ENCODE assay signal across 20 cellular contexts in the genomic region with DNA sequence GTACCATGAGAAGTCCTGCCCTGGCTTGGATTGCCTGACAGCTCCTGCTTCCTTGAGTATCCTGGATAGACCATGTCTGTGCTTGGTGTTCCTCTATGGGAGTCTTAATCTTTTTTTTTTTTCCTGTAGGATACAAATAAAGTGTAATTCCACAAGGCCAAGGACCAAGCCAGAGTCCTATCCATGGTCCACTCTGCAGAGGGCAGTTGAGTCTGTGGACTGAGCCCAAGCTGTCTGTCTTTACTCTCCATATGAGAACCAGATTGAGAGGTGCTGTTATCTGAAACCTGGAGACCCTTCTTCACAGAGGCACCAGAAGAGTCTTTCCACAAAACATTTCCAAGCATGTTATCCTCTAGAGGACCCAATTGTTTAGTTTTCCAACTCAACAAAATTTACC. TPM values are rescaled to one million over a fixed set of nuclear protein-coding genes. Genes with fewer than 3 reads are reported as not detected.
DNase-seq lines count a peak whose midpoint lies in the region; ATAC-seq lines count a peak whose summit lies in the region.
"Had no signal": no experiment of that assay in that cellular context is flagged by ENCODE, and none has a peak within 500 bp of the region (broad histone marks: within the 10 kb centered on the region; RNA-seq: fewer than 3 reads in every experiment).

No MANE protein-coding gene starts in this region.

- H3K9me3 Mint-ChIP-seq in activated naive CD8-positive, alpha-beta T cell (ENCODE audit: low read depth): no peaks in the 10 kb centered on the region
- H3K9me3 Mint-ChIP-seq in activated naive CD8-positive, alpha-beta T cell treated with anti-CD3 and anti-CD28 coated beads, Interleukin-2, amount 50 U/mL, for 24 hours: no peaks in the 10 kb centered on the region
- H3K9me3 Mint-ChIP-seq in activated T-helper 17 cell treated with anti-CD3 and anti-CD28 coated beads, Interleukin-2, amount 50 U/mL, for 72 hours: no peaks in the 10 kb centered on the region
- H3K9me3 Mint-ChIP-seq in memory B cell: no peaks in the 10 kb centered on the region
- no peaks in the 10 kb centered on the region for H3K9me3 Mint-ChIP-seq in stimulated activated effector memory CD8-positive, alpha-beta T cell treated with anti-CD3 and anti-CD28 coated beads, Interleukin-12 subunit alpha, Interleukin-12 subunit beta, amount 100 ng/mL, for 72 hours

- DNase-seq in activated naive CD8-positive, alpha-beta T cell treated with anti-CD3 and anti-CD28 coated beads, Interleukin-2, amount 50 U/mL, for 24 hours: no peak
- no peak for DNase-seq in memory B cell (ENCODE audit: low spot score in 2 of 2)
- no peak for DNase-seq in stimulated activated effector memory CD8-positive, alpha-beta T cell treated with anti-CD3 and anti-CD28 coated beads, Interleukin-12 subunit alpha, Interleukin-12 subunit beta, amount 100 ng/mL, for 72 hours (ENCODE audit: low spot score in 2 of 2)
- no peak for DNase-seq in NCI-H146 treated with DMSO at 0.1 percent for 48 hours (lab: John Stamatoyannopoulos, UW; ENCODE audit: unreplicated experiment)
- DNase-seq in stimulated activated naive CD8-positive, alpha-beta T cell treated with anti-CD3 and anti-CD28 coated beads, Interleukin-15, Interleukin-2, amounts not matched to agents 100 U/mL and 50 U/mL, for 24 hours: no peak
- no peak for DNase-seq in hypothalamus (lab: John Stamatoyannopoulos, UW)
- DNase-seq: activated gamma-delta T cell treated with Interleukin-2 at 50 U/mL for 16 hours; dermis blood vessel endothelial cell; GF-D8; left cardiac atrium; NCI-H1092; NCI-H748 treated with DMSO at 0.1 percent for 48 hours; pancreas; PC-3; SIG-M5; stimulated activated CD4-positive, alpha-beta T cell treated with anti-CD3 and anti-CD28 coated beads, Interleukin-4, amount 100 ng/mL, for 1 hour; substantia nigra had no signal

- H3K4me3 Mint-ChIP-seq in activated naive CD8-positive, alpha-beta T cell: peak overlapping the region; percentile 86
- no peak overlapping the region for H3K4me3 Mint-ChIP-seq in activated naive CD8-positive, alpha-beta T cell treated with anti-CD3 and anti-CD28 coated beads, Interleukin-2, amount 50 U/mL, for 24 hours
- peak overlapping the region; percentile 73 for H3K4me3 Mint-ChIP-seq in activated T-helper 17 cell treated with anti-CD3 and anti-CD28 coated beads, Interleukin-2, amount 50 U/mL, for 72 hours
- peak overlapping the region; percentile 82 for H3K4me3 Mint-ChIP-seq in memory B cell
- H3K4me3 Mint-ChIP-seq in stimulated activated effector memory CD8-positive, alpha-beta T cell treated with anti-CD3 and anti-CD28 coated beads, Interleukin-12 subunit alpha, Interleukin-12 subunit beta, amount 100 ng/mL, for 72 hours: peak overlapping the region; percentile 85

- H3K27ac Mint-ChIP-seq in activated naive CD8-positive, alpha-beta T cell: no peak overlapping the region
- H3K27ac Mint-ChIP-seq in activated naive CD8-positive, alpha-beta T cell treated with anti-CD3 and anti-CD28 coated beads, Interleukin-2, amount 50 U/mL, for 24 hours: no peak overlapping the region
- no peak overlapping the region for H3K27ac Mint-ChIP-seq in activated T-helper 17 cell treated with anti-CD3 and anti-CD28 coated beads, Interleukin-2, amount 50 U/mL, for 72 hours
- H3K27ac Mint-ChIP-seq in memory B cell: no peak overlapping the region
- H3K27ac Mint-ChIP-seq in stimulated activated effector memory CD8-positive, alpha-beta T cell treated with anti-CD3 and anti-CD28 coated beads, Interleukin-12 subunit alpha, Interleukin-12 subunit beta, amount 100 ng/mL, for 72 hours: no peak overlapping the region

- no peaks in the 10 kb centered on the region for H3K36me3 Mint-ChIP-seq in activated naive CD8-positive, alpha-beta T cell
- no peaks in the 10 kb centered on the region for H3K36me3 Mint-ChIP-seq in activated naive CD8-positive, alpha-beta T cell treated with anti-CD3 and anti-CD28 coated beads, Interleukin-2, amount 50 U/mL, for 24 hours (ENCODE audit: low read depth)
- no peaks in the 10 kb centered on the region for H3K36me3 Mint-ChIP-seq in activated T-helper 17 cell treated with anti-CD3 and anti-CD28 coated beads, Interleukin-2, amount 50 U/mL, for 72 hours (ENCODE audit: low read depth)
- no peaks in the 10 kb centered on the region for H3K36me3 Mint-ChIP-seq in memory B cell
- H3K36me3 Mint-ChIP-seq in stimulated activated effector memory CD8-positive, alpha-beta T cell treated with anti-CD3 and anti-CD28 coated beads, Interleukin-12 subunit alpha, Interleukin-12 subunit beta, amount 100 ng/mL, for 72 hours: no peaks in the 10 kb centered on the region

- H3K4me1 Mint-ChIP-seq in activated naive CD8-positive, alpha-beta T cell (ENCODE audit: low read depth): peaks cover 8% of the 10 kb centered on the region
- peaks cover 5% of the 10 kb centered on the region for H3K4me1 Mint-ChIP-seq in activated naive CD8-positive, alpha-beta T cell treated with anti-CD3 and anti-CD28 coated beads, Interleukin-2, amount 50 U/mL, for 24 hours
- H3K4me1 Mint-ChIP-seq in activated T-helper 17 cell treated with anti-CD3 and anti-CD28 coated beads, Interleukin-2, amount 50 U/mL, for 72 hours: no peaks in the 10 kb centered on the region
- peaks cover 6% of the 10 kb centered on the region for H3K4me1 Mint-ChIP-seq in memory B cell
- peaks cover 18% of the 10 kb centered on the region for H3K4me1 Mint-ChIP-seq in stimulated activated effector memory CD8-positive, alpha-beta T cell treated with anti-CD3 and anti-CD28 coated beads, Interleukin-12 subunit alpha, Interleukin-12 subunit beta, amount 100 ng/mL, for 72 hours

- no peak for ATAC-seq in activated naive CD8-positive, alpha-beta T cell treated with anti-CD3 and anti-CD28 coated beads, Interleukin-2, amount 50 U/mL, for 24 hours
- ATAC-seq in activated T-helper 17 cell treated with anti-CD3 and anti-CD28 coated beads, Interleukin-2, amount 50 U/mL, for 72 hours (replicated peaks): no peak
- no peak for ATAC-seq in memory B cell (ENCODE audit: low read depth)
- ATAC-seq in stimulated activated effector memory CD8-positive, alpha-beta T cell treated with anti-CD3 and anti-CD28 coated beads, Interleukin-12 subunit alpha, Interleukin-12 subunit beta, amount 100 ng/mL, for 72 hours: no peak
- no peak for ATAC-seq in stimulated activated naive CD8-positive, alpha-beta T cell treated with anti-CD3 and anti-CD28 coated beads, Interleukin-15, Interleukin-2, amounts not matched to agents 100 U/mL and 50 U/mL, for 24 hours
- ATAC-seq: GM12878, pancreas, PC-3 had no signal

- H3K27me3 Mint-ChIP-seq in activated naive CD8-positive, alpha-beta T cell: no peaks in the 10 kb centered on the region
- H3K27me3 Mint-ChIP-seq in activated naive CD8-positive, alpha-beta T cell treated with anti-CD3 and anti-CD28 coated beads, Interleukin-2, amount 50 U/mL, for 24 hours: no peaks in the 10 kb centered on the region
- no peaks in the 10 kb centered on the region for H3K27me3 Mint-ChIP-seq in activated T-helper 17 cell treated with anti-CD3 and anti-CD28 coated beads, Interleukin-2, amount 50 U/mL, for 72 hours
- no peaks in the 10 kb centered on the region for H3K27me3 Mint-ChIP-seq in memory B cell

RNA-seq across cellular contexts. Expression of a gene that starts 1.4 kb away (rescaled TPM):
- 1 to 10 TPM; 3.0 to 3.4 TPM for total RNA-seq in activated T-helper 17 cell treated with anti-CD3 and anti-CD28 coated beads, Interleukin-2, amount 50 U/mL, for 72 hours

RNA-seq across cellular contexts. Expression of a gene that starts 50.1 kb away (rescaled TPM):
- total RNA-seq in activated T-helper 17 cell treated with anti-CD3 and anti-CD28 coated beads, Interleukin-2, amount 50 U/mL, for 72 hours: 100 to 1,000 TPM in 1 of 2 donors, 10 to 100 TPM in 1; 68.5 to 107 TPM
